Comparison of ENCODE assay signal across 1 cellular context in the genomic region with DNA sequence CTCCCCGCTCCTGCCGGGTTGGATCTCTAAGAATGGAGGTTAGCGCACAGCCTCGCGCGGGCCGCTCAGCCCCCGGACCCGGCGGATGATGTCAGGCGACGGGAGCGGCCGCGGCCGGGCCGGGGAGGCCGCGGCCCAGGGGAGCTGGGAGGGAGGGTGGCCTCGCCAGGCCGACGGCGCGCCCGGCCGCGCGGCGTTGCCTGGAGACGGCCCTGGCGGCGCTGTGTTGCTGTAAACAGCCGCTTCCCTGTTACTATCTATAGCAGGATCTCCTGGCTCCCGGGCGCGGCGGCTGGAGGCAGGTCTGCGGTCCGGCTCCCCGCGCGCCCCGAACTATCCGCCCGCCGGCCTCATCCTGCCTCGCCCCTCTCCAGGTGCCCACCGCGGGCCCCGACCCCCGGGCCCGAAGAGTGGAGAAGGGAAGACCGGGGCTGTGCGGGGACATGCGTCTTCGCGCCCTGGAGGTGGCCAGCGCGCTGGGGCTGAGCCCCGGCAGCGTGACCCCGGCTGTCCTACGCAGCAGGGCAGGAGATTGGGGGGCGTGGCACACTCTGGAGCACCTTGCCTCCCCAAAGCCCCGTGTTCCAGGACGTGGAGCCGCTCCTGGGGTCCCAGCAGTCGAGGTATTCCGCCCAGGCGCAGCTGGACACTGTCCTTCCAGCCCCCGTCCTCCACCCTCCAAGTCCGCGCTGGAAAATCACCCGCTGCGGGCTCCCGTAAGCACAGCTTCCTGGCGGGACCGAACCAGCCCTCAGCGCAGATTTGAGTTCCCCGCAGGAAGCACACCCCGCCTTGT.
A peak's percentile ranks its signal among the peaks of the same experiment; 100 is the strongest.
TF ChIP-seq lines count a peak whose summit lies in the region.

No MANE protein-coding gene starts in this region.

TF ChIP-seq in K562, 482 proteins besides CTCF, POLR2A, EP300 and RAD21 (continued from another document):
- TF ChIP-seq, protein P1, sequence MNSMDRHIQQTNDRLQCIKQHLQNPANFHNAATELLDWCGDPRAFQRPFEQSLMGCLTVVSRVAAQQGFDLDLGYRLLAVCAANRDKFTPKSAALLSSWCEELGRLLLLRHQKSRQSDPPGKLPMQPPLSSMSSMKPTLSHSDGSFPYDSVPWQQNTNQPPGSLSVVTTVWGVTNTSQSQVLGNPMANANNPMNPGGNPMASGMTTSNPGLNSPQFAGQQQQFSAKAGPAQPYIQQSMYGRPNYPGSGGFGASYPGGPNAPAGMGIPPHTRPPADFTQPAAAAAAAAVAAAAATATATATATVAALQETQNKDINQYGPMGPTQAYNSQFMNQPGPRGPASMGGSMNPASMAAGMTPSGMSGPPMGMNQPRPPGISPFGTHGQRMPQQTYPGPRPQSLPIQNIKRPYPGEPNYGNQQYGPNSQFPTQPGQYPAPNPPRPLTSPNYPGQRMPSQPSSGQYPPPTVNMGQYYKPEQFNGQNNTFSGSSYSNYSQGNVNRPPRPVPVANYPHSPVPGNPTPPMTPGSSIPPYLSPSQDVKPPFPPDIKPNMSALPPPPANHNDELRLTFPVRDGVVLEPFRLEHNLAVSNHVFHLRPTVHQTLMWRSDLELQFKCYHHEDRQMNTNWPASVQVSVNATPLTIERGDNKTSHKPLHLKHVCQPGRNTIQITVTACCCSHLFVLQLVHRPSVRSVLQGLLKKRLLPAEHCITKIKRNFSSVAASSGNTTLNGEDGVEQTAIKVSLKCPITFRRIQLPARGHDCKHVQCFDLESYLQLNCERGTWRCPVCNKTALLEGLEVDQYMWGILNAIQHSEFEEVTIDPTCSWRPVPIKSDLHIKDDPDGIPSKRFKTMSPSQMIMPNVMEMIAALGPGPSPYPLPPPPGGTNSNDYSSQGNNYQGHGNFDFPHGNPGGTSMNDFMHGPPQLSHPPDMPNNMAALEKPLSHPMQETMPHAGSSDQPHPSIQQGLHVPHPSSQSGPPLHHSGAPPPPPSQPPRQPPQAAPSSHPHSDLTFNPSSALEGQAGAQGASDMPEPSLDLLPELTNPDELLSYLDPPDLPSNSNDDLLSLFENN (IDR thresholded peaks at IDR 0.05; ENCODE audit: low read depth in 2 of 2, low read length in 2 of 2) = no peak
- TF ChIP-seq CEBPG (CRISPR knock-in tag; IDR thresholded peaks at IDR 0.05) = no peak
- 0 out of 4 replicates have a peak, but pooled peaks of 1 of the 2 experiments have one; percentile 5 for TF ChIP-seq CEBPG (tag; conservative IDR thresholded peaks at IDR 0.05 in 1 of 2, IDR thresholded peaks at IDR 0.05 in 1 of 2)
- peak; percentile 98 for TF ChIP-seq HMGN3 (IDR thresholded peaks at IDR 0.05; ENCODE audit: borderline replicate concordance, extremely low read depth, insufficient read length, low read depth, low read length)
- peak in 1 of 3 experiments; percentile 46 for TF ChIP-seq YY1 (IDR thresholded peaks at IDR 0.05; ENCODE audit: borderline replicate concordance in 1 of 3, control insufficient read depth in 1 of 3, extremely low read depth in 1 of 3, insufficient read depth in 3 of 3, insufficient read length in 1 of 3, insufficient replicate concordance in 2 of 3, low read depth in 1 of 3, low read length in 2 of 3)
- peak in 1 of 2 experiments; percentile 10; a peak in 1 of 4 replicates for TF ChIP-seq TBL1XR1 (IDR thresholded peaks at IDR 0.05; ENCODE audit: low read length in 2 of 2)
- no peak for TF ChIP-seq KAT2B (IDR thresholded peaks at IDR 0.05; ENCODE audit: low read depth, low read length)
- TF ChIP-seq TAF1 (IDR thresholded peaks at IDR 0.05; ENCODE audit: control insufficient read depth, extremely low read depth, insufficient read depth, low read length, severe bottlenecking) = no peak
- no peak for TF ChIP-seq TAF7 (tag; IDR thresholded peaks at IDR 0.05)
- TF ChIP-seq ILK (tag; IDR thresholded peaks at IDR 0.05; ENCODE audit: borderline replicate concordance, low read depth) = no peak
- peak; percentile 30; the same call in 1 of the 2 replicates for TF ChIP-seq SOX6 (IDR thresholded peaks at IDR 0.05)
